Comparison of ENCODE assay signal across 8 cellular contexts in genomic region chr5:133421394-133421793, GRCh38.
A peak's percentile ranks its signal among the peaks of the same experiment; 100 is the strongest.
DNase-seq lines count a peak whose midpoint lies in the region; ATAC-seq and TF ChIP-seq lines count a peak whose summit lies in the region.

No MANE protein-coding gene starts in this region.

- H3K27ac ChIP-seq in PC-3 (ENCODE audit: low read length) (no peak overlapping the region), coronary artery (no peak overlapping the region)

- H3K79me2 ChIP-seq in PC-3 (ENCODE audit: low read length), result no peaks in the 10 kb centered on the region

- peak; percentile 20; the same call in 1 of the 2 replicates for ATAC-seq in PC-3

- in situ Hi-C loops in G401 (cut with HindIII; ENCODE audit: low sequenced_read_pairs), result no loop called here

- TF ChIP-seq CTCF in PC-3 (conservative IDR thresholded peaks at IDR 0.05; ENCODE audit: low read depth, low read length), result peak; percentile 57
- no peak for TF ChIP-seq CTCF in coronary artery (IDR thresholded peaks at IDR 0.05)

- H3K9me3 ChIP-seq in PC-3 (ENCODE audit: low read length), result no peaks in the 10 kb centered on the region

- intact Hi-C loops in PC-3 (cut with micrococcal nuclease), result loop anchor here (5.0 kb wide), 1 partner anchor 521 kb away; no protein-coding TSS in a partner anchor

- no peaks in the 10 kb centered on the region for H3K27me3 ChIP-seq in PC-3 (ENCODE audit: low read length)

- no peaks in the 10 kb centered on the region for H3K36me3 ChIP-seq in PC-3 (ENCODE audit: low read depth, low read length)

- no peak overlapping the region for H3K9ac ChIP-seq in PC-3 (ENCODE audit: low read length)

- DNase-seq in AG08396 (ENCODE audit: low spot score) (peak; percentile 37), G401 (ENCODE audit: low spot score) (peak; percentile 16), PC-3 (peak; percentile 44), germinal center (ENCODE audit: low spot score) (peak; percentile 48), NCI-H2171 (lab: John Stamatoyannopoulos, UW) (no peak), coronary artery (ENCODE audit: low spot score) (no peak), NCI-H1105 treated with DMSO at 0.1 percent for 48 hours (lab: John Stamatoyannopoulos, UW) (no peak), OCI-M2 (lab: John Stamatoyannopoulos, UW; ENCODE audit: unreplicated experiment) (no peak)

- no TSS peak for BruUV-seq in PC-3 (replicated peaks; lab: Mats Ljungman, UMichigan)

- no peaks in the 10 kb centered on the region for H3F3A ChIP-seq in PC-3 (ENCODE audit: low read length, unreplicated experiment)

- H3K4me1 ChIP-seq in PC-3 (ENCODE audit: insufficient read depth, low read length), result no peaks in the 10 kb centered on the region

- CTCF ChIA-PET in PC-3 (lab: Charles Lee), result interaction anchor here (0.6 kb wide), 1 partner anchor 45 kb away, joined by 3 read pairs; no protein-coding TSS in a partner anchor

- H3K4me3 ChIP-seq in PC-3 (ENCODE audit: low read length) (no peak overlapping the region), coronary artery (no peak overlapping the region)

- H4K20me1 ChIP-seq in PC-3 (ENCODE audit: low read length), result no peaks in the 10 kb centered on the region

- POLR2A ChIA-PET in PC-3 (lab: Charles Lee; ENCODE audit: unreplicated experiment), result no interaction called here

- H3K4me2 ChIP-seq in PC-3 (ENCODE audit: low read length), result no peak overlapping the region

- H3K9me2 ChIP-seq in PC-3 (replicated peaks; ENCODE audit: low read length), result no peaks in the 10 kb centered on the region

- H2AFZ ChIP-seq in PC-3 (ENCODE audit: low read length), result no peak overlapping the region

Comparison
In these comparisons a context has a peak if more than half of its experiments do, and no peak if none do; other contexts are left out.
1. DNase-seq: peak in AG08396 (single experiment), G401 (single experiment), PC-3 (single experiment) and germinal center (single experiment); none in NCI-H2171 (single experiment), coronary artery (single experiment), NCI-H1105 treated with DMSO at 0.1 percent for 48 hours (single experiment) and OCI-M2 (single experiment).